8 cellular contexts compared by ENCODE assay signal in genomic region chr16:28491970-28492474, GRCh38. TPM values are rescaled to one million over a fixed set of nuclear protein-coding genes. Genes with fewer than 3 reads are reported as not detected.
A peak's percentile ranks its signal among the peaks of the same experiment; 100 is the strongest.
DNase-seq lines count a peak whose midpoint lies in the region; ATAC-seq and TF ChIP-seq lines count a peak whose summit lies in the region.

CLN3 (minus strand) TSS chr16:28492074; CDS start chr16:28491759, 315 bp downstream.

- POLR2A ChIA-PET in A673 (lab: Charles Lee; ENCODE audit: low non-redundant PET): interaction anchor here (0.6 kb wide), 1 partner anchor 22 kb away, joined by 15 read pairs; no protein-coding TSS in a partner anchor

- H3K4me3 ChIP-seq in A673 (ENCODE audit: low read depth, low read length, poor library complexity, severe bottlenecking) (peak within 1 kb of the TSS; percentile 94), iPS-18c (ENCODE audit: insufficient read depth, low read depth, low read length) (peak within 1 kb of the TSS; percentile 98), skeletal muscle satellite cell (ENCODE audit: low read length) (peak within 1 kb of the TSS; percentile 75)

- ATAC-seq in GM18868 (IDR thresholded peaks at IDR 0.05; ENCODE audit: unreplicated experiment): peak; percentile 75
- peak; percentile 65 for ATAC-seq in HG03108 (IDR thresholded peaks at IDR 0.05; ENCODE audit: unreplicated experiment)

- TF ChIP-seq CTCF in A673 (conservative IDR thresholded peaks at IDR 0.05; ENCODE audit: low read depth, low read length): no peak
- TF ChIP-seq CTCF in VCaP (conservative IDR thresholded peaks at IDR 0.05): no peak

- H3K27me3 ChIP-seq in A673 (replicated peaks; ENCODE audit: insufficient read depth, low read depth, low read length, poor library complexity) (no peaks in the 10 kb centered on the region), skeletal muscle satellite cell (ENCODE audit: control insufficient read depth, insufficient read depth, low read length) (no peaks in the 10 kb centered on the region)

- BruUV-seq in A673 (replicated peaks; lab: Mats Ljungman, UMichigan): no TSS peak

- H3K9ac ChIP-seq in skeletal muscle satellite cell (ENCODE audit: low read depth, low read length): peak within 1 kb of the TSS; percentile 93

- H3K27ac ChIP-seq in A673 (ENCODE audit: low read depth, low read length, poor library complexity, severe bottlenecking): peak within 1 kb of the TSS; percentile 98
- peak within 1 kb of the TSS; percentile 85 for H3K27ac ChIP-seq in VCaP

- in situ Hi-C loops in T47D (cut with HindIII; ENCODE audit: low pct_unique_long_range_greater_than_20kb, low sequenced_read_pairs): no loop called here

- CTCF ChIA-PET in A673 (lab: Charles Lee): interaction anchor here (0.6 kb wide), 1 partner anchor 12 kb away, joined by 3 read pairs; no protein-coding TSS in a partner anchor

- DNase-seq in A673 (ENCODE audit: low spot score) (peak; percentile 96), NCI-H2196 treated with DMSO at 0.1 percent for 48 hours (lab: John Stamatoyannopoulos, UW; ENCODE audit: unreplicated experiment) (peak; percentile 85), T47D (ENCODE audit: low read depth in 1 of 2, low spot score in 1 of 2) (peak; percentile 86 to 98)

- intact Hi-C loops in A673 (cut with micrococcal nuclease; ENCODE audit: unreplicated experiment): no loop called here

- no peaks in the 10 kb centered on the region for H3K36me3 ChIP-seq in A673 (ENCODE audit: insufficient read depth, low read length, poor library complexity, severe bottlenecking)
- peaks cover 5% of the 10 kb centered on the region for H3K36me3 ChIP-seq in skeletal muscle satellite cell (ENCODE audit: insufficient read depth, low read length)

- H3K9me3 ChIP-seq in A673 (ENCODE audit: low read depth, low read length, poor library complexity, severe bottlenecking) (no peaks in the 10 kb centered on the region), iPS-18c (ENCODE audit: control insufficient read depth, insufficient read depth, low read length) (no peaks in the 10 kb centered on the region), skeletal muscle satellite cell (replicated peaks; ENCODE audit: low read length) (no peaks in the 10 kb centered on the region)

- H3K4me2 ChIP-seq in skeletal muscle satellite cell (ENCODE audit: low read length): peak within 1 kb of the TSS; percentile 82

- H3K4me1 ChIP-seq in A673 (ENCODE audit: insufficient read depth, low read length, poor library complexity, severe bottlenecking) (no peaks in the 10 kb centered on the region), skeletal muscle satellite cell (ENCODE audit: control insufficient read depth, insufficient read depth, low read length) (no peaks in the 10 kb centered on the region)

RNA-seq across cellular contexts. Expression of gene CLN3, which starts in this region (rescaled TPM):
- total RNA-seq in A673 (2021): 31.4 and 37.3 TPM in 2 replicates
- total RNA-seq in skeletal muscle satellite cell (2012; rRNA removed): 7.4 and 12.2 TPM in 2 replicates

Comparison
In these comparisons a context has a peak if more than half of its experiments do, and no peak if none do; other contexts are left out.
1. Peak in every context shown above with its lines: DNase-seq, ATAC-seq, H3K4me3 ChIP-seq and H3K27ac ChIP-seq.